2 cellular contexts compared by ENCODE assay signal in the genomic region with DNA sequence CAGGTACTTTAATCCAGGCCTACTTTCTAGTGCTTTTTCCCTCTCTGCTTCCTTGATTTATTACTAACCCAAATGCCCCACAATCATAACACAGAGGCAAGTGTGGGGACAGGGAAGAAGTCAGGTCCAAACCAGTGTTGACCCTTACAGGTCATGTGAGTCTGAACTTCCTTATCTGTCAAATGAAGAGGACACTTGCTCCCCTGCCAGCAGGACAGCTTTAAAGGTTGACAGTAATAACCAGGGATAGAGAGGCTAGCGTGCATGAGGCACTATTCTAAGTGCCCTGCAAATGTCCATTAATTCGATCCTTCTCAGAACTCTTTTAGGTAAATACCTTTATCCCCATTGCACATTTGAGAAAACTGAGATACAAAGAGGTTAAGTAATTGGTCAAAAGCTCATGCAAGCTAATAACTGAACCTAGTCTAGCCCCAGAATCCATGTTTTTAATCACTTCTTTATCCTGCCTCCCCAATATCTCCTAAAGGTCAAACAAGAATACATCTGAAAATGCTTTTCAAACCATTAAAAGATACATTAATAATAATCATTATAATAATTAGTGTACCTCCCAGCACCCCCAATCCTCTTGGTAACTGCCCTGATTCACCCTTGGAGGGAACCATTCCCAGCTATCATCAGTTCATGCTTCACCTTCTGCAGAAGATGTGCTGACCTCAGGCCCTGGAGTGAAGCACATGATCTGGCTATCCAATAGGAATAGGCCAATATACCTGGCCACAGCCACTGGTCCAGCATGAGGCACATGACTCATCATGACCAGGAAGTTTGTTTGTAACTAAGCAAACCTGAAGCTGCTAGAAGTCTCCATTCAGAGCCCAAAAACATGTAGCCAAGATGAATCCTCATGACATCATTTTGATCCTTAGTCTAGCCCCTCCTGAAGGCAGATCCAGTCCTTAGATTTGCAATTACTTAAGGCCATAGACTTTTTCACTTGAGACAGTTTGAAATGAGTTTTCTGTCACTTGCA.
TF ChIP-seq lines count a peak whose summit lies in the region.

No MANE protein-coding gene starts in this region.

TF ChIP-seq in K562, 482 proteins besides CTCF, POLR2A, EP300 and RAD21 (continues in another document):
- no peak for TF ChIP-seq ZNF253 (CRISPR knock-in tag; conservative IDR thresholded peaks at IDR 0.05)
- peak; percentile 49 for TF ChIP-seq CBFA2T2 (conservative IDR thresholded peaks at IDR 0.05)
- no peak for TF ChIP-seq SREBF1 (IDR thresholded peaks at IDR 0.05; ENCODE audit: borderline replicate concordance, low read depth, low read length)
- peak; percentile 20 for TF ChIP-seq ZFP36 (IDR thresholded peaks at IDR 0.05; ENCODE audit: low read depth, low read length, partially characterized antibody)
- no peak for TF ChIP-seq ZNF436 (CRISPR knock-in tag; IDR thresholded peaks at IDR 0.05)
- TF ChIP-seq SMARCC2 (IDR thresholded peaks at IDR 0.05; ENCODE audit: low read depth) = no peak
- peak; percentile 47; the same call in 1 of the 2 replicates for TF ChIP-seq NCOR1 (IDR thresholded peaks at IDR 0.05)
- 0 out of 2 replicates have a peak, but pooled peaks have one; percentile 22 for TF ChIP-seq MYC (IDR thresholded peaks at IDR 0.05; ENCODE audit: low read depth, low read length)
- no peak for TF ChIP-seq MYC (CRISPR knock-in tag; IDR thresholded peaks at IDR 0.05; ENCODE audit: borderline replicate concordance, low read depth)
- TF ChIP-seq ZNF324 (CRISPR knock-in tag; IDR thresholded peaks at IDR 0.05) = no peak; the same call in 1 of the 2 replicates
- TF ChIP-seq FOSL1 (tag; conservative IDR thresholded peaks at IDR 0.05) = peak; percentile 80
- 0 out of 2 replicates have a peak, but pooled peaks have one; percentile 55 for TF ChIP-seq HDAC2 (IDR thresholded peaks at IDR 0.05)
- TF ChIP-seq ZNF695 (CRISPR knock-in tag; IDR thresholded peaks at IDR 0.05) = no peak
- peak; percentile 58; the same call in 1 of the 2 replicates for TF ChIP-seq JUNB (CRISPR knock-in tag; conservative IDR thresholded peaks at IDR 0.05)
- TF ChIP-seq, protein P1, sequence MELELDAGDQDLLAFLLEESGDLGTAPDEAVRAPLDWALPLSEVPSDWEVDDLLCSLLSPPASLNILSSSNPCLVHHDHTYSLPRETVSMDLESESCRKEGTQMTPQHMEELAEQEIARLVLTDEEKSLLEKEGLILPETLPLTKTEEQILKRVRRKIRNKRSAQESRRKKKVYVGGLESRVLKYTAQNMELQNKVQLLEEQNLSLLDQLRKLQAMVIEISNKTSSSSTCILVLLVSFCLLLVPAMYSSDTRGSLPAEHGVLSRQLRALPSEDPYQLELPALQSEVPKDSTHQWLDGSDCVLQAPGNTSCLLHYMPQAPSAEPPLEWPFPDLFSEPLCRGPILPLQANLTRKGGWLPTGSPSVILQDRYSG (tag; conservative IDR thresholded peaks at IDR 0.05; ENCODE audit: low read depth) = peak; percentile 68; the same call in 1 of the 2 replicates
- TF ChIP-seq HOXB6 (CRISPR knock-in tag; IDR thresholded peaks at IDR 0.05; ENCODE audit: borderline replicate concordance) = no peak
- no peak for TF ChIP-seq CBX2 (IDR thresholded peaks at IDR 0.05; ENCODE audit: insufficient read depth, low read length, poor library complexity, severe bottlenecking)
- TF ChIP-seq, protein P2, sequence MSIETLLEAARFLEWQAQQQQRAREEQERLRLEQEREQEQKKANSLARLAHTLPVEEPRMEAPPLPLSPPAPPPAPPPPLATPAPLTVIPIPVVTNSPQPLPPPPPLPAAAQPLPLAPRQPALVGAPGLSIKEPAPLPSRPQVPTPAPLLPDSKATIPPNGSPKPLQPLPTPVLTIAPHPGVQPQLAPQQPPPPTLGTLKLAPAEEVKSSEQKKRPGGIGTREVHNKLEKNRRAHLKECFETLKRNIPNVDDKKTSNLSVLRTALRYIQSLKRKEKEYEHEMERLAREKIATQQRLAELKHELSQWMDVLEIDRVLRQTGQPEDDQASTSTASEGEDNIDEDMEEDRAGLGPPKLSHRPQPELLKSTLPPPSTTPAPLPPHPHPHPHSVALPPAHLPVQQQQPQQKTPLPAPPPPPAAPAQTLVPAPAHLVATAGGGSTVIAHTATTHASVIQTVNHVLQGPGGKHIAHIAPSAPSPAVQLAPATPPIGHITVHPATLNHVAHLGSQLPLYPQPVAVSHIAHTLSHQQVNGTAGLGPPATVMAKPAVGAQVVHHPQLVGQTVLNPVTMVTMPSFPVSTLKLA (conservative IDR thresholded peaks at IDR 0.05) = peak in 1 of 2 experiments; percentile 51; a peak in 1 of 4 replicates
- TF ChIP-seq EZH2 (IDR thresholded peaks at IDR 0.05; ENCODE audit: borderline replicate concordance, low read depth, low read length) = no peak
- no peak for TF ChIP-seq MCM7 (IDR thresholded peaks at IDR 0.05)
- TF ChIP-seq, protein P3, sequence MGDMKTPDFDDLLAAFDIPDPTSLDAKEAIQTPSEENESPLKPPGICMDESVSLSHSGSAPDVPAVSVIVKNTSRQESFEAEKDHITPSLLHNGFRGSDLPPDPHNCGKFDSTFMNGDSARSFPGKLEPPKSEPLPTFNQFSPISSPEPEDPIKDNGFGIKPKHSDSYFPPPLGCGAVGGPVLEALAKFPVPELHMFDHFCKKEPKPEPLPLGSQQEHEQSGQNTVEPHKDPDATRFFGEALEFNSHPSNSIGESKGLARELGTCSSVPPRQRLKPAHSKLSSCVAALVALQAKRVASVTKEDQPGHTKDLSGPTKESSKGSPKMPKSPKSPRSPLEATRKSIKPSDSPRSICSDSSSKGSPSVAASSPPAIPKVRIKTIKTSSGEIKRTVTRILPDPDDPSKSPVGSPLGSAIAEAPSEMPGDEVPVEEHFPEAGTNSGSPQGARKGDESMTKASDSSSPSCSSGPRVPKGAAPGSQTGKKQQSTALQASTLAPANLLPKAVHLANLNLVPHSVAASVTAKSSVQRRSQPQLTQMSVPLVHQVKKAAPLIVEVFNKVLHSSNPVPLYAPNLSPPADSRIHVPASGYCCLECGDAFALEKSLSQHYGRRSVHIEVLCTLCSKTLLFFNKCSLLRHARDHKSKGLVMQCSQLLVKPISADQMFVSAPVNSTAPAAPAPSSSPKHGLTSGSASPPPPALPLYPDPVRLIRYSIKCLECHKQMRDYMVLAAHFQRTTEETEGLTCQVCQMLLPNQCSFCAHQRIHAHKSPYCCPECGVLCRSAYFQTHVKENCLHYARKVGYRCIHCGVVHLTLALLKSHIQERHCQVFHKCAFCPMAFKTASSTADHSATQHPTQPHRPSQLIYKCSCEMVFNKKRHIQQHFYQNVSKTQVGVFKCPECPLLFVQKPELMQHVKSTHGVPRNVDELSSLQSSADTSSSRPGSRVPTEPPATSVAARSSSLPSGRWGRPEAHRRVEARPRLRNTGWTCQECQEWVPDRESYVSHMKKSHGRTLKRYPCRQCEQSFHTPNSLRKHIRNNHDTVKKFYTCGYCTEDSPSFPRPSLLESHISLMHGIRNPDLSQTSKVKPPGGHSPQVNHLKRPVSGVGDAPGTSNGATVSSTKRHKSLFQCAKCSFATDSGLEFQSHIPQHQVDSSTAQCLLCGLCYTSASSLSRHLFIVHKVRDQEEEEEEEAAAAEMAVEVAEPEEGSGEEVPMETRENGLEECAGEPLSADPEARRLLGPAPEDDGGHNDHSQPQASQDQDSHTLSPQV (IDR thresholded peaks at IDR 0.05) = peak; percentile 71
- no peak for TF ChIP-seq ETV5 (CRISPR knock-in tag; IDR thresholded peaks at IDR 0.05; ENCODE audit: low read depth)
- TF ChIP-seq PHF21A (IDR thresholded peaks at IDR 0.05; ENCODE audit: borderline replicate concordance, low read depth) = 0 out of 2 replicates have a peak, but pooled peaks have one; percentile 22

TF ChIP-seq in HepG2, 621 proteins besides CTCF, POLR2A, EP300 and RAD21:
- TF ChIP-seq, protein P4, sequence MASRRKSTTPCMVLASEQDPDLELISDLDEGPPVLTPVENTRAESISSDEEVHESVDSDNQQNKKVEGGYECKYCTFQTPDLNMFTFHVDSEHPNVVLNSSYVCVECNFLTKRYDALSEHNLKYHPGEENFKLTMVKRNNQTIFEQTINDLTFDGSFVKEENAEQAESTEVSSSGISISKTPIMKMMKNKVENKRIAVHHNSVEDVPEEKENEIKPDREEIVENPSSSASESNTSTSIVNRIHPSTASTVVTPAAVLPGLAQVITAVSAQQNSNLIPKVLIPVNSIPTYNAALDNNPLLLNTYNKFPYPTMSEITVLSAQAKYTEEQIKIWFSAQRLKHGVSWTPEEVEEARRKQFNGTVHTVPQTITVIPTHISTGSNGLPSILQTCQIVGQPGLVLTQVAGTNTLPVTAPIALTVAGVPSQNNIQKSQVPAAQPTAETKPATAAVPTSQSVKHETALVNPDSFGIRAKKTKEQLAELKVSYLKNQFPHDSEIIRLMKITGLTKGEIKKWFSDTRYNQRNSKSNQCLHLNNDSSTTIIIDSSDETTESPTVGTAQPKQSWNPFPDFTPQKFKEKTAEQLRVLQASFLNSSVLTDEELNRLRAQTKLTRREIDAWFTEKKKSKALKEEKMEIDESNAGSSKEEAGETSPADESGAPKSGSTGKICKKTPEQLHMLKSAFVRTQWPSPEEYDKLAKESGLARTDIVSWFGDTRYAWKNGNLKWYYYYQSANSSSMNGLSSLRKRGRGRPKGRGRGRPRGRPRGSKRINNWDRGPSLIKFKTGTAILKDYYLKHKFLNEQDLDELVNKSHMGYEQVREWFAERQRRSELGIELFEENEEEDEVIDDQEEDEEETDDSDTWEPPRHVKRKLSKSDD (CRISPR knock-in tag; IDR thresholded peaks at IDR 0.05; ENCODE audit: low read depth) = no peak
- 0 out of 2 replicates have a peak, but pooled peaks have one; percentile 19 for TF ChIP-seq FOSL2 (CRISPR knock-in tag; IDR thresholded peaks at IDR 0.05)
- TF ChIP-seq, protein P5, sequence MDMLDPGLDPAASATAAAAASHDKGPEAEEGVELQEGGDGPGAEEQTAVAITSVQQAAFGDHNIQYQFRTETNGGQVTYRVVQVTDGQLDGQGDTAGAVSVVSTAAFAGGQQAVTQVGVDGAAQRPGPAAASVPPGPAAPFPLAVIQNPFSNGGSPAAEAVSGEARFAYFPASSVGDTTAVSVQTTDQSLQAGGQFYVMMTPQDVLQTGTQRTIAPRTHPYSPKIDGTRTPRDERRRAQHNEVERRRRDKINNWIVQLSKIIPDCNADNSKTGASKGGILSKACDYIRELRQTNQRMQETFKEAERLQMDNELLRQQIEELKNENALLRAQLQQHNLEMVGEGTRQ (IDR thresholded peaks at IDR 0.05; ENCODE audit: low read depth, low read length) = peak; percentile 26; the same call in 1 of the 2 replicates
- TF ChIP-seq, protein P5 (CRISPR knock-in tag; IDR thresholded peaks at IDR 0.05; ENCODE audit: borderline replicate concordance) = no peak
- peak; percentile 39; the same call in 1 of the 2 replicates for TF ChIP-seq NFYC (CRISPR knock-in tag; IDR thresholded peaks at IDR 0.05)
